In genomic region chr3:162708942-162709706, GRCh38 we compare ENCODE assay signal across 7 cellular contexts.
DNase-seq lines count a peak whose midpoint lies in the region; ATAC-seq, FAIRE-seq and TF ChIP-seq lines count a peak whose summit lies in the region.
"Not testable (repeated sequence)": the region's sequence is repeated elsewhere in the genome, so short reads cannot be mapped to it uniquely, and the experiment has no call there.

No MANE protein-coding gene starts in this region.

- not testable (repeated sequence) for TF ChIP-seq EP300 in A549 (IDR thresholded peaks at IDR 0.05)

- H3K4me2 ChIP-seq in A549, result peak overlapping the region; percentile 54
- H3K4me2 ChIP-seq in GM23248 (ENCODE audit: unreplicated experiment); PC-9; neuronal stem cell (ENCODE audit: insufficient read depth, low read length, poor library complexity, severe bottlenecking): not testable (repeated sequence)

- not testable (repeated sequence) for H3K4me3 ChIP-seq in A549; GM23248; PC-9; kidney epithelial cell (ENCODE audit: low read depth, low read length); neuronal stem cell (ENCODE audit: low read length in 2 of 2)

- not testable (repeated sequence) for H3K79me1 ChIP-seq in neuronal stem cell (ENCODE audit: low read depth, low read length)

- H3K14ac ChIP-seq in neuronal stem cell (ENCODE audit: low read length), result not testable (repeated sequence)

- H4K20me1 ChIP-seq in GM23248 (ENCODE audit: insufficient read depth); PC-9 (ENCODE audit: insufficient read depth): not testable (repeated sequence)

- not testable (repeated sequence) for FAIRE-seq in A549 (lab: Jason Lieb, UNC)

- intact Hi-C loops in PC-9 (cut with micrococcal nuclease; ENCODE audit: unreplicated experiment), result not testable (repeated sequence)

- H3K27me3 ChIP-seq in GM23248 (replicated peaks; ENCODE audit: insufficient read depth); PC-9 (ENCODE audit: insufficient read depth, low read depth); kidney epithelial cell (ENCODE audit: control insufficient read depth, insufficient read depth, low read length); neuronal stem cell (ENCODE audit: control insufficient read depth in 3 of 3, insufficient read depth in 3 of 3, low read depth in 1 of 3, low read length in 3 of 3): not testable (repeated sequence)

- POLR2A ChIA-PET in A549 (lab: Yijun Ruan, JAX); PC-9 (lab: Charles Lee; ENCODE audit: unreplicated experiment): not testable (repeated sequence)

- ATAC-seq in A549, result peak in 1 of 2 experiments; percentile 52; a peak in 3 of 6 replicates

- in situ Hi-C loops in GM23248 (cut with MboI), result not testable (repeated sequence)

- H2BK15ac ChIP-seq in neuronal stem cell (ENCODE audit: low read length), result not testable (repeated sequence)

- not testable (repeated sequence) for BruUV-seq in PC-9 (replicated peaks; lab: Mats Ljungman, UMichigan)

- H3K23ac ChIP-seq in neuronal stem cell (ENCODE audit: low read depth, low read length, poor library complexity), result not testable (repeated sequence)

- H4K91ac ChIP-seq in neuronal stem cell (ENCODE audit: low read depth, low read length, poor library complexity), result not testable (repeated sequence)

- DNase-seq in A549 (ENCODE audit: low read depth in 1 of 2, low spot score in 1 of 2) (peak in 1 of 2 experiments; percentile 34), astrocyte of the hippocampus (ENCODE audit: low read depth, low spot score) (peak; percentile 7), kidney epithelial cell (ENCODE audit: low read depth) (peak; percentile 28)
- not testable (repeated sequence) for DNase-seq in GM23248; PC-9; epithelial cell of prostate (ENCODE audit: low read depth, low spot score); neuronal stem cell (ENCODE audit: low spot score)

- not testable (repeated sequence) for H2BK120ac ChIP-seq in neuronal stem cell (ENCODE audit: low read depth, low read length)

- not testable (repeated sequence) for H3K18ac ChIP-seq in neuronal stem cell (ENCODE audit: low read length)

- H3K9ac ChIP-seq in GM23248; neuronal stem cell (ENCODE audit: low read depth, low read length, poor library complexity): not testable (repeated sequence)

- H3K36me3 ChIP-seq in GM23248 (ENCODE audit: low read depth); PC-9 (ENCODE audit: low read depth); kidney epithelial cell (ENCODE audit: control insufficient read depth, insufficient read depth, low read length); neuronal stem cell (replicated peaks in 1 of 2; ENCODE audit: control insufficient read depth in 2 of 2, insufficient read depth in 2 of 2, low read length in 2 of 2): not testable (repeated sequence)

- not testable (repeated sequence) for TF ChIP-seq RAD21 in A549 (conservative IDR thresholded peaks at IDR 0.05 in 1 of 2, IDR thresholded peaks at IDR 0.05 in 1 of 2)

- H4K8ac ChIP-seq in neuronal stem cell (ENCODE audit: low read depth, low read length), result not testable (repeated sequence)

- H2BK5ac ChIP-seq in neuronal stem cell (ENCODE audit: low read length), result not testable (repeated sequence)

- not testable (repeated sequence) for H3F3A ChIP-seq in GM23248 (ENCODE audit: insufficient read depth); PC-9 (ENCODE audit: insufficient read depth, low read depth)

- H3K4ac ChIP-seq in neuronal stem cell (ENCODE audit: low read length), result not testable (repeated sequence)

- 0 out of 2 replicates have a peak overlapping the region, but pooled peaks have one; percentile 5 for H2AFZ ChIP-seq in GM23248
- H2AFZ ChIP-seq in PC-9, result 0 out of 2 replicates have a peak overlapping the region, but pooled peaks have one; percentile 33
- H2AFZ ChIP-seq in neuronal stem cell (ENCODE audit: low read length), result peak overlapping the region; percentile 29

- H2BK12ac ChIP-seq in neuronal stem cell (ENCODE audit: low read length), result not testable (repeated sequence)

- WGBS in A549 (ENCODE audit: missing lambda C conversion rate), result 72% methylated on average over 15 of the region's 15 CpGs
- WGBS in GM23248 (ENCODE audit: low coverage in 1 of 2, low lambda C conversion rate in 2 of 2, missing lambda C conversion rate in 2 of 2), 2 experiments, result 82 to 87% methylated on average over 15 of the region's 15 CpGs
- no CpG with 5 or more reads among the region's 15 CpGs for WGBS in neuronal stem cell (ENCODE audit: extremely low coverage in 2 of 2, insufficient read length in 2 of 2, insufficient replicate concordance in 1 of 2), 2 donors

- CTCF ChIA-PET in A549 (lab: Yijun Ruan, JAX); PC-9 (lab: Charles Lee): not testable (repeated sequence)

- H3K27ac ChIP-seq in A549 (peak overlapping the region; percentile 42 to 81), epithelial cell of prostate (peak overlapping the region; percentile 34)
- not testable (repeated sequence) for H3K27ac ChIP-seq in GM23248; PC-9; neuronal stem cell (replicated peaks; ENCODE audit: low read length)

- not testable (repeated sequence) for H3K9me2 ChIP-seq in GM23248 (ENCODE audit: insufficient read depth); PC-9 (ENCODE audit: insufficient read depth)

- TF ChIP-seq POLR2A in A549 (IDR thresholded peaks at IDR 0.05; ENCODE audit: low read length), result not testable (repeated sequence)

- H3K79me2 ChIP-seq in GM23248 (ENCODE audit: insufficient read depth); PC-9 (ENCODE audit: low read depth): not testable (repeated sequence)

- H2AK5ac ChIP-seq in neuronal stem cell (ENCODE audit: low read depth, low read length), result not testable (repeated sequence)

- not testable (repeated sequence) for H3K9me3 ChIP-seq in A549; GM23248 (ENCODE audit: low read depth); PC-9 (ENCODE audit: insufficient read depth, low read depth); neuronal stem cell (replicated peaks in 1 of 2; ENCODE audit: control insufficient read depth in 2 of 2, insufficient read depth in 1 of 2, low read depth in 1 of 2, low read length in 2 of 2)

- TF ChIP-seq CTCF in A549 (IDR thresholded peaks at IDR 0.05); PC-9 (conservative IDR thresholded peaks at IDR 0.05); kidney epithelial cell (IDR thresholded peaks at IDR 0.05; ENCODE audit: insufficient read depth, low read length, poor library complexity, severe bottlenecking): not testable (repeated sequence)

- peaks cover 22% of the 10 kb centered on the region for H3K4me1 ChIP-seq in A549
- not testable (repeated sequence) for H3K4me1 ChIP-seq in GM23248 (ENCODE audit: insufficient read depth); PC-9 (replicated peaks; ENCODE audit: insufficient read depth); neuronal stem cell (ENCODE audit: control insufficient read depth in 2 of 2, insufficient read depth in 1 of 2, low read depth in 1 of 2, low read length in 2 of 2)

TF ChIP-seq in A549, 52 proteins besides CTCF, POLR2A, EP300 and RAD21:
- TF ChIP-seq CEBPB (IDR thresholded peaks at IDR 0.05), result peak; percentile 39 to 73; a peak in 3 of 4 replicates
